In the genomic region with DNA sequence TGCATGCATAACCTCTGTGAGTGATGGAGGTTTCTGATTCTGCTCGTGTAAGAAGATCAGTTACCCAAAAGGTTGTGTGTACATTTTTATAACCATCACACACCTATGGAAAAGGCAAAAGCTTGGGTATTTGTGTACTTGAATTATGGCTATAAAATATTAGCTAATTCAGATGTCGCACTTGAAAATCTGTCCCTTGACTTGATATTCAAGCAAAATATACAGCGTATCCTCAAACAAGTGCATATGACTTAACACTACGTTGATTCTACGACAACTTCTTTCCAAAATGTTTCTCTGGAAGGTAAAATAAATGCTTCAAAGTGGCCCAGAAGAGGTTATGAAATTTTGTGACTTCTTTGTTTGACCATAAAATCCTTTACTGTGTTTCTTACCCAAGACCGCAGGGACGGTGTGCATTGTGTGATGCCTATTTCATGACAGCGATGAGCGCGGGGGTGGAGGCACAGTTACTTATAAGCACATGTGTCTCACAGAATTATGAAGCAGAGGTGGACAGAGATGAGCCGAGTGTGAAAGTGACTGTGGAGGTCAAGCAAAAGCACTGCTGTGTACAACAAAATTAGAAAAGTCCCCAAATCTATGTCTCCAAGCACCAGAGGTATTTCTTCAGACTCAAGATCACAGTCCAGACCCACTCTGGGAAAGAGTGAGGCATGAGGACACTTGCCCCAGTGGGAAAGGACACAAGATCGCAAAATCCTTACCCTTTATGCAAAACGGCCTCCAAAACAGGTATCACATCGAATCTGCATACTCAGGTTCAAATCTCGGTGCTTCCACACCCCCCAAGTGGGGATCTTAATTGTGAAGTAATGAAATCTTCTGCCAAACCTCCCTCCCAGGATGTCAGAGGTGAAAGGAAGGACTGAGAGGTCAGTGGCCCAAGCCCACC, we compare ENCODE assay signal across 21 cellular contexts. TPM values are rescaled to one million over a fixed set of nuclear protein-coding genes. Genes with fewer than 3 reads are reported as not detected.
"Had no signal": no experiment of that assay in that cellular context is flagged by ENCODE, and none has a peak within 500 bp of the region (broad histone marks: within the 10 kb centered on the region; RNA-seq: fewer than 3 reads in every experiment).

No MANE protein-coding gene starts in this region.

- H3K79me2 ChIP-seq: hepatocyte, parathyroid adenoma had no signal

- H3K4me1 ChIP-seq: foreskin keratinocyte had no signal

- H3K9me3 Mint-ChIP-seq: activated CD4-positive, alpha-beta T cell treated with anti-CD3 and anti-CD28 coated beads, Interleukin-2, amount 10 ng/mL, durations not matched to agents 7 days and 5 days; activated naive CD8-positive, alpha-beta T cell treated with anti-CD3 and anti-CD28 coated beads, Interleukin-2, amount 10 ng/mL, durations not matched to agents 7 days and 5 days; activated T-cell treated with anti-CD3 and anti-CD28 coated beads, Interleukin-2, amount 50 U/mL, for 24 hours; activated T-helper 2 cell treated with anti-CD3 and anti-CD28 coated beads, Interferon-gamma antibody, Interleukin-2, Interleukin-4, amounts not matched to agents 10 μg/mL and 5 μg/mL and 100 μg/mL, durations not matched to agents 14 hours and 24 hours and 36 hours; mesothelial cell of epicardium; stimulated activated naive CD8-positive, alpha-beta T cell treated with anti-CD3 and anti-CD28 coated beads, Interleukin-15, Interleukin-2, amounts not matched to agents 100 ng/mL and 50 ng/mL, for 24 hours; T-cell; type B pancreatic cell had no signal

- H3K36me3 ChIP-seq: neutrophil, suprapubic skin had no signal

- H3K27ac ChIP-seq: dorsolateral prefrontal cortex, foreskin keratinocyte, hepatocyte, neutrophil, parathyroid adenoma, suprapubic skin had no signal

- H3K4me3 Mint-ChIP-seq: activated CD4-positive, alpha-beta T cell treated with anti-CD3 and anti-CD28 coated beads, Interleukin-2, amount 10 ng/mL, durations not matched to agents 7 days and 5 days; activated CD8-positive, alpha-beta T cell treated with anti-CD3 and anti-CD28 coated beads, Interleukin-2, amount 10 ng/mL, durations not matched to agents 7 days and 5 days; activated naive CD8-positive, alpha-beta T cell treated with anti-CD3 and anti-CD28 coated beads, Interleukin-2, amount 10 ng/mL, durations not matched to agents 7 days and 5 days; activated T-cell treated with anti-CD3 and anti-CD28 coated beads, Interleukin-2, amount 50 U/mL, for 24 hours; mesothelial cell of epicardium; stimulated activated naive CD8-positive, alpha-beta T cell treated with anti-CD3 and anti-CD28 coated beads, Interleukin-15, Interleukin-2, amounts not matched to agents 100 ng/mL and 50 ng/mL, for 24 hours; T-cell had no signal

- DNase-seq: activated CD4-positive, alpha-beta T cell treated with anti-CD3 and anti-CD28 coated beads, Interleukin-2, amount 10 ng/mL, durations not matched to agents 7 days and 5 days; activated CD8-positive, alpha-beta T cell treated with anti-CD3 and anti-CD28 coated beads, Interleukin-2, amount 10 ng/mL, durations not matched to agents 7 days and 5 days; activated naive CD4-positive, alpha-beta T cell treated with Interleukin-2 at 50 U/mL for 16 hours; amygdala; dorsolateral prefrontal cortex; foreskin keratinocyte; T-cell had no signal

- H3K9ac ChIP-seq: parathyroid adenoma had no signal

- H3K4me2 ChIP-seq: hepatocyte had no signal

- H3K27ac Mint-ChIP-seq: activated CD8-positive, alpha-beta T cell treated with anti-CD3 and anti-CD28 coated beads, Interleukin-2, amount 10 ng/mL, durations not matched to agents 7 days and 5 days; activated naive CD8-positive, alpha-beta T cell treated with anti-CD3 and anti-CD28 coated beads, Interleukin-2, amount 10 ng/mL, durations not matched to agents 7 days and 5 days; activated T-cell treated with anti-CD3 and anti-CD28 coated beads, Interleukin-2, amount 50 U/mL, for 24 hours; activated T-helper 2 cell treated with anti-CD3 and anti-CD28 coated beads, Interferon-gamma antibody, Interleukin-2, Interleukin-4, amounts not matched to agents 10 μg/mL and 5 μg/mL and 100 μg/mL, durations not matched to agents 14 hours and 24 hours and 36 hours; stimulated activated naive CD8-positive, alpha-beta T cell treated with anti-CD3 and anti-CD28 coated beads, Interleukin-15, Interleukin-2, amounts not matched to agents 100 ng/mL and 50 ng/mL, for 24 hours; type B pancreatic cell had no signal

- H2AFZ ChIP-seq: hepatocyte, parathyroid adenoma had no signal

- ATAC-seq: activated CD8-positive, alpha-beta T cell treated with anti-CD3 and anti-CD28 coated beads, Interleukin-2, amount 10 ng/mL, durations not matched to agents 7 days and 5 days; foreskin keratinocyte; left lobe of liver; T-cell had no signal

- H3K36me3 Mint-ChIP-seq: activated naive CD8-positive, alpha-beta T cell treated with anti-CD3 and anti-CD28 coated beads, Interleukin-2, amount 10 ng/mL, durations not matched to agents 7 days and 5 days; T-cell; type B pancreatic cell had no signal

- H3K9me3 ChIP-seq: neutrophil, suprapubic skin had no signal

- H3K4me3 ChIP-seq: dorsolateral prefrontal cortex, hepatocyte, lung, suprapubic skin had no signal

RNA-seq across cellular contexts. Expression of gene HOXB9, which starts 4.1 kb away (rescaled TPM):
- total RNA-seq: activated CD4-positive, alpha-beta T cell treated with anti-CD3 and anti-CD28 coated beads, Interleukin-2, amount 10 ng/mL, durations not matched to agents 7 days and 5 days; cardiac septum; dorsolateral prefrontal cortex; fibroblast of lung; foreskin keratinocyte had no signal
- polyA plus RNA-seq: fibroblast of lung, foreskin keratinocyte, lung had no signal

RNA-seq across cellular contexts. Expression of gene HOXB8, which starts 15.2 kb away (rescaled TPM):
- total RNA-seq: activated CD4-positive, alpha-beta T cell treated with anti-CD3 and anti-CD28 coated beads, Interleukin-2, amount 10 ng/mL, durations not matched to agents 7 days and 5 days; activated CD8-positive, alpha-beta T cell treated with anti-CD3 and anti-CD28 coated beads, Interleukin-2, amount 10 ng/mL, durations not matched to agents 7 days and 5 days; activated naive CD8-positive, alpha-beta T cell treated with anti-CD3 and anti-CD28 coated beads, Interleukin-2, amount 10 ng/mL, durations not matched to agents 7 days and 5 days; activated T-helper 2 cell treated with anti-CD3 and anti-CD28 coated beads, Interferon-gamma antibody, Interleukin-2, Interleukin-4, amounts not matched to agents 10 μg/mL and 5 μg/mL and 100 μg/mL, durations not matched to agents 14 hours and 24 hours and 36 hours; cardiac septum; dorsolateral prefrontal cortex; foreskin keratinocyte; suprapubic skin; T-cell had no signal
- polyA plus RNA-seq: foreskin keratinocyte had no signal

RNA-seq across cellular contexts. Expression of gene HOXB6, which starts 25.5 kb away (rescaled TPM):
- total RNA-seq: activated CD4-positive, alpha-beta T cell treated with anti-CD3 and anti-CD28 coated beads, Interleukin-2, amount 10 ng/mL, durations not matched to agents 7 days and 5 days; activated CD8-positive, alpha-beta T cell treated with anti-CD3 and anti-CD28 coated beads, Interleukin-2, amount 10 ng/mL, durations not matched to agents 7 days and 5 days; activated naive CD8-positive, alpha-beta T cell treated with anti-CD3 and anti-CD28 coated beads, Interleukin-2, amount 10 ng/mL, durations not matched to agents 7 days and 5 days; foreskin keratinocyte had no signal
- polyA plus RNA-seq: foreskin keratinocyte had no signal

RNA-seq across cellular contexts. Expression of gene HOXB5, which starts 36.7 kb away (rescaled TPM):
- total RNA-seq: activated CD4-positive, alpha-beta T cell treated with anti-CD3 and anti-CD28 coated beads, Interleukin-2, amount 10 ng/mL, durations not matched to agents 7 days and 5 days; activated CD8-positive, alpha-beta T cell treated with anti-CD3 and anti-CD28 coated beads, Interleukin-2, amount 10 ng/mL, durations not matched to agents 7 days and 5 days; activated naive CD8-positive, alpha-beta T cell treated with anti-CD3 and anti-CD28 coated beads, Interleukin-2, amount 10 ng/mL, durations not matched to agents 7 days and 5 days; activated T-helper 2 cell treated with anti-CD3 and anti-CD28 coated beads, Interferon-gamma antibody, Interleukin-2, Interleukin-4, amounts not matched to agents 10 μg/mL and 5 μg/mL and 100 μg/mL, durations not matched to agents 14 hours and 24 hours and 36 hours; cardiac septum; foreskin keratinocyte; T-cell had no signal
- polyA plus RNA-seq: foreskin keratinocyte had no signal
